In the genomic region with DNA sequence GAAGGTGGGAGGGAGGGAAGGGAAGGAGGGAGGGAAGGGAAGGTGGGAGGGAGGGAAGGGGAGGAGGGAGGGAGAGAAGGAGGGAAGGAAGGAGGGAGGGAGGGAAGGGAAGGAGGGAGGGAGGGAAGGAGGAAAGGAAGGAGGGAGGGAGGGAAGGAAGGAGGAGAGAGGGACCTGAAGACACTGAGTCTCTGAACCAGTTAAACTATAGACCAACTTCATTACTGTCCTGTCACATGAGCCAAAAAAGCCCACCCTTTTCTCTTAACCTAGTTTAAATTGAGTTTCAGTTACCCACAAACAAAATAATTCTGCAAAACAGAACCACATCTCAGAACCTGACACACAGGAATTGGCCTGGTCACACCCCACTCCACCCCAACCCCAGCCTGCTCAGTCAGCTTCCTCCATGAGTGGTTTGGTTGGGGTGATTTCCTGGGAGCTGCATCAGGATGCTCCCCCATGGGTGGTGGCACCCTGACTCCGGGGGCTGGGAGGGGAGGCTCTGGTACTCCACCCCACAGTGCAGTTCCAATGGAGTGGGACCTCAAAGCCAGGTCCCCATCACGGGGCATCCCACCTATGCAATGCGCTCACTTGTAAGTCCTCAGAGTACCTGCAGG, we compare ENCODE assay signal across 21 cellular contexts. TPM values are rescaled to one million over a fixed set of nuclear protein-coding genes. Genes with fewer than 3 reads are reported as not detected.
A peak's percentile ranks its signal among the peaks of the same experiment; 100 is the strongest.
DNase-seq lines count a peak whose midpoint lies in the region; ATAC-seq lines count a peak whose summit lies in the region.
"Had no signal": no experiment of that assay in that cellular context is flagged by ENCODE, and none has a peak within 500 bp of the region (broad histone marks: within the 10 kb centered on the region; RNA-seq: fewer than 3 reads in every experiment).

No MANE protein-coding gene starts in this region.

- H3K27me3 Mint-ChIP-seq in T-cell, result no peaks in the 10 kb centered on the region

- ATAC-seq in T-cell (replicated peaks in 1 of 4), result peak; percentile 27 to 52 (median 38)
- ATAC-seq in sciatic nerve, result no peak
- ATAC-seq in GM19395 (IDR thresholded peaks at IDR 0.05; ENCODE audit: unreplicated experiment), result no peak
- ATAC-seq: stimulated activated naive B cell treated with anti-CD40 and anti-IgM and Interleukin-4, amounts not matched to agents 10 μg/mL and 1 μg/mL and 100 μg/mL, for 72 hours; upper lobe of right lung had no signal

- H3K9me3 Mint-ChIP-seq in T-cell, result no peaks in the 10 kb centered on the region
- H3K9me3 Mint-ChIP-seq: activated naive CD4-positive, alpha-beta T cell treated with anti-CD3 and anti-CD28 coated beads for 36 hours; stimulated activated naive B cell treated with anti-CD40 and anti-IgM and Interleukin-4, amounts not matched to agents 10 μg/mL and 1 μg/mL and 100 μg/mL, for 72 hours had no signal

- peak overlapping the region in 2 of 3 donors; percentile 13 for H3K4me3 Mint-ChIP-seq in T-cell
- H3K4me3 Mint-ChIP-seq: activated naive CD4-positive, alpha-beta T cell treated with anti-CD3 and anti-CD28 coated beads for 36 hours; stimulated activated naive B cell treated with anti-CD40 and anti-IgM and Interleukin-4, amounts not matched to agents 10 μg/mL and 1 μg/mL and 100 μg/mL, for 72 hours had no signal

- intact Hi-C loops in sciatic nerve (cut with DNase I), result no loop called here

- POLR2A ChIA-PET in T-cell (lab: Charles Lee), result interaction anchor here in 1 of 2 donors (0.6 to 0.7 kb wide), 2 partner anchors 25 to 152 kb away, joined by 4 to 14 read pairs; no protein-coding TSS in a partner anchor

- DNase-seq in activated gamma-delta T cell treated with Interleukin-2 at 50 U/mL for 16 hours (peak; percentile 31), activated gamma-delta T cell (lab: John Stamatoyannopoulos, UW) (no peak), T-cell (peak in 23 of 34 experiments; percentile 15 to 58 (median 27)), ecto neural progenitor cell (ENCODE audit: low spot score) (peak; percentile 39), sciatic nerve (ENCODE audit: low spot score) (peak; percentile 47), NCI-H2081 (lab: John Stamatoyannopoulos, UW) (no peak), A172 (ENCODE audit: low spot score) (no peak)
- DNase-seq: activated CD4-positive, alpha-beta T cell treated with anti-CD3 and anti-CD28 coated beads for 48 hours; activated naive CD4-positive, alpha-beta T cell treated with anti-CD3 and anti-CD28 coated beads for 36 hours; foreskin melanocyte; GF-D8; Kasumi-1; mesenchymal stem cell; NCI-H1694 treated with DMSO at 0.1 percent for 48 hours; NCI-H526 treated with DMSO at 0.1 percent for 48 hours; occipital lobe; stimulated activated naive B cell treated with anti-CD40 and anti-IgM and Interleukin-4, amounts not matched to agents 10 μg/mL and 1 μg/mL and 100 μg/mL, for 72 hours; upper lobe of right lung had no signal

- peaks cover 36 to 66% (median 47%) of the 10 kb centered on the region in 3 donors for H3K4me1 Mint-ChIP-seq in T-cell

- CTCF ChIA-PET in T-cell (lab: Charles Lee), result interaction anchor here (0.6 to 2.2 kb wide), 13 partner anchors 13 to 140 kb away, joined by 3 to 13 read pairs (median 3); partner anchors contain the start of genes CD79B (in 1 of the 2) and ICAM2 (in 1 of the 2)

- H3K27ac Mint-ChIP-seq in T-cell, result peak overlapping the region; percentile 71 to 73
- H3K27ac Mint-ChIP-seq: activated naive CD4-positive, alpha-beta T cell treated with anti-CD3 and anti-CD28 coated beads for 36 hours; stimulated activated naive B cell treated with anti-CD40 and anti-IgM and Interleukin-4, amounts not matched to agents 10 μg/mL and 1 μg/mL and 100 μg/mL, for 72 hours had no signal

- H3K36me3 Mint-ChIP-seq in T-cell, result no peaks in the 10 kb centered on the region
- H3K36me3 Mint-ChIP-seq: stimulated activated naive B cell treated with anti-CD40 and anti-IgM and Interleukin-4, amounts not matched to agents 10 μg/mL and 1 μg/mL and 100 μg/mL, for 72 hours had no signal

RNA-seq across cellular contexts. Expression of gene PRR29, which starts 4.7 kb away (rescaled TPM):
- total RNA-seq in T-cell (1 to 10 TPM in 3 of 5 donors, under 1 TPM in 2; 0.50 to 1.9 (median 1.1) TPM), sciatic nerve (1.0 TPM)
- total RNA-seq in A172 (2014; rRNA removed; shearing (Covaris generic)), result 0.31 and 0.76 TPM in 2 replicates
- total RNA-seq: bronchial epithelial cell, skeletal muscle tissue had no signal

RNA-seq across cellular contexts. Expression of gene SCN4A, which starts 20.8 kb away (rescaled TPM):
- under 1 TPM in 3 of 5 donors, not detected in 2; 0.13 to 0.18 (median 0.13) TPM for total RNA-seq in T-cell
- 3.5 TPM for total RNA-seq in sciatic nerve
- total RNA-seq in A172 (2014; rRNA removed; shearing (Covaris generic)), result 0.02 TPM in 1 of 2 replicates, not detected in the other
- total RNA-seq: occipital lobe, upper lobe of right lung had no signal

RNA-seq across cellular contexts. Expression of gene ICAM2, which starts 27.0 kb away (rescaled TPM):
- total RNA-seq in T-cell, result 100 to 1,000 TPM in 3 of 5 donors, 10 to 100 TPM in 2; 69.6 to 132 (median 116) TPM
- total RNA-seq in sciatic nerve, result 38.2 TPM
- total RNA-seq in A172 (2014; rRNA removed; shearing (Covaris generic)), result 0.17 and 0.22 TPM in 2 replicates

Comparison
In these comparisons a context has a peak if more than half of its experiments do, and no peak if none do; other contexts are left out.
1. DNase-seq: peak in activated gamma-delta T cell treated with Interleukin-2 at 50 U/mL for 16 hours (single experiment), T-cell (23 of 34), ecto neural progenitor cell (single experiment) and sciatic nerve (single experiment); none in activated gamma-delta T cell (single experiment), NCI-H2081 (0 of 2) and A172 (single experiment).
2. ATAC-seq: peak in T-cell (4 of 4); none in sciatic nerve (single experiment) and GM19395 (single experiment).
3. RNA of gene ICAM2, which starts 27.0 kb away (total RNA-seq): 69.6 to 132 TPM in T-cell and 38.2 TPM in sciatic nerve (single experiment); 0.17 to 0.22 TPM in A172; every median in the first group is over 10 times any median in the second.